Comparison of ENCODE assay signal across 9 cellular contexts in the genomic region with DNA sequence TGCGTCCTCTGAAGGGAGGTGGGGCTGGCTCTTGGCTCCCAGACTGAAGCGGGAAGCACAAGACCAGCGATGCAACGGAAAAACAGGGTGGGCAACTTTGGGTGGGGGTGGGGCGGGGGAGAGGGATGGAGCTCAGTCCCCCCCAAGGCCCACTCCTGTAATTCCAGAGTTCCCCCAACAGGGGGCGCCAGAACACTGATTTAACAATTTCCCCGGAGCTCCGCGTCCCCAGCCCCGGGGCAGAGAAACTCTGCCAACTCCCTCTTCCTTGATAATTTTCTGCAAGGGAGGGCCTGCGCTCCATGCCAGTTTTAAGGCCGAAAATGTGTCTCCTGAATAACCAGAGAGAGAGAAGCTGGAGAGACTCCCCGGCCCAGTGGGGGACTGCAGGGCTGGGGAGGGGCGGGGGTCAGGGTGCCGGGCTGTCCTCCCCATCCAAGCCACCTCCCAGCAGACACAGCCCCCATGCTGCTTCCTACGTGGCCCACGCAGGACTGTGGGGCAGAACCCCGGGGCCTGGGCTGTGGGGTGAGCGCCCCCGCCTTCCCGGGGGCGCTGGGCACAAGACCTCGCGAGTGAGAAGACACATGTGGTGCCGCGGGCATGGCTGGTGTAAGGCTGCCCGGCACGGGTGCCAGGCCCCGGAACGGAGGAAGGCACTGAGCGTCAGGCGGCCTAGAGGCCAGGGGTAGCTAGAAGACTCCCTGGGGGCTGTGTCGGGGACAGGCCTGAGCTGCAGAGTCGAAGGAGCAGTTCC. TPM values are rescaled to one million over a fixed set of nuclear protein-coding genes. Genes with fewer than 3 reads are reported as not detected.
DNase-seq lines count a peak whose midpoint lies in the region; ATAC-seq and TF ChIP-seq lines count a peak whose summit lies in the region.
"Had no signal": no experiment of that assay in that cellular context is flagged by ENCODE, and none has a peak within 500 bp of the region (broad histone marks: within the 10 kb centered on the region; RNA-seq: fewer than 3 reads in every experiment).

No MANE protein-coding gene starts in this region.

- H3K4me1 Mint-ChIP-seq in Calu3 (ENCODE audit: low read depth, unreplicated experiment), result no peaks in the 10 kb centered on the region
- no peaks in the 10 kb centered on the region for H3K4me1 Mint-ChIP-seq in activated naive CD8-positive, alpha-beta T cell treated with anti-CD3 and anti-CD28 coated beads, Interleukin-2, amount 10 ng/mL, durations not matched to agents 7 days and 5 days

- H3K27me3 Mint-ChIP-seq in Calu3 (ENCODE audit: unreplicated experiment), result no peaks in the 10 kb centered on the region
- H3K27me3 Mint-ChIP-seq in activated naive CD8-positive, alpha-beta T cell treated with anti-CD3 and anti-CD28 coated beads, Interleukin-2, amount 10 ng/mL, durations not matched to agents 7 days and 5 days, result no peaks in the 10 kb centered on the region

- H3K4me3 ChIP-seq in Jurkat, Clone E6-1 (ENCODE audit: low read length), result no peak overlapping the region
- no peak overlapping the region for H3K4me3 ChIP-seq in retinal pigment epithelial cell (ENCODE audit: low read length)

- no peak overlapping the region for H3K4me3 Mint-ChIP-seq in Calu3 (ENCODE audit: low read depth, unreplicated experiment)
- H3K4me3 Mint-ChIP-seq in activated naive CD8-positive, alpha-beta T cell treated with anti-CD3 and anti-CD28 coated beads, Interleukin-2, amount 10 ng/mL, durations not matched to agents 7 days and 5 days, result no peak overlapping the region
- H3K4me3 Mint-ChIP-seq: T-helper 1 cell treated with Interleukin-12 subunit alpha and Interleukin-12 subunit beta and Interleukin-4 antibody, amounts not matched to agents 30 μg/mL and 1 μg/mL, for 36 hours had no signal

- peak; percentile 97 for TF ChIP-seq CTCF in Calu3 (IDR thresholded peaks at IDR 0.05; ENCODE audit: unreplicated experiment)
- peak; percentile 68 for TF ChIP-seq CTCF in retinal pigment epithelial cell (conservative IDR thresholded peaks at IDR 0.05; ENCODE audit: low read depth, low read length)

- peak; percentile 81 for DNase-seq in Calu3
- peak; percentile 6 for DNase-seq in Jurkat, Clone E6-1 (ENCODE audit: low read depth, low spot score)
- DNase-seq in SK-N-DZ (ENCODE audit: low spot score), result peak; percentile 35
- DNase-seq in activated naive CD8-positive, alpha-beta T cell treated with anti-CD3 and anti-CD28 coated beads, Interleukin-2, amount 10 ng/mL, durations not matched to agents 7 days and 5 days, result peak; percentile 63
- peak; percentile 76 for DNase-seq in left cardiac atrium
- DNase-seq in retinal pigment epithelial cell (ENCODE audit: low read depth), result no peak
- DNase-seq in cerebellar nuclear complex (lab: John Stamatoyannopoulos, UW), result no peak

- intact Hi-C loops in Calu3 (cut with micrococcal nuclease; ENCODE audit: unreplicated experiment) (loop anchor here (1.0 to 5.0 kb wide), 3 partner anchors 71 to 142 kb away; partner anchors contain the start of gene INAVA), left cardiac atrium (cut with DNase I) (loop anchor here (2.0 to 10.0 kb wide), 5 partner anchors 71 to 253 kb away; partner anchors contain the start of gene CACNA1S (in 1 of the 2))

- no TSS peak for BruUV-seq in Calu3 (replicated peaks; lab: Mats Ljungman, UMichigan)

- CTCF ChIA-PET in Calu3 (lab: Charles Lee), result interaction anchor here (0.6 to 3.3 kb wide), 29 partner anchors 10 to 386 kb away, joined by 3 to 45 read pairs (median 4); partner anchors contain the start of genes INAVA and TMEM9

- no peak for ATAC-seq in activated naive CD8-positive, alpha-beta T cell treated with anti-CD3 and anti-CD28 coated beads, Interleukin-2, amount 10 ng/mL, durations not matched to agents 7 days and 5 days (ENCODE audit: low read depth)
- ATAC-seq in left cardiac atrium (peak; percentile 37 to 81), GM21737 (IDR thresholded peaks at IDR 0.05; ENCODE audit: unreplicated experiment) (no peak)

- H3K36me3 Mint-ChIP-seq in Calu3 (ENCODE audit: insufficient read depth, unreplicated experiment), result peaks cover 15% of the 10 kb centered on the region
- H3K36me3 Mint-ChIP-seq in activated naive CD8-positive, alpha-beta T cell treated with anti-CD3 and anti-CD28 coated beads, Interleukin-2, amount 10 ng/mL, durations not matched to agents 7 days and 5 days, result peaks cover 14% of the 10 kb centered on the region

- no peaks in the 10 kb centered on the region for H3K9me3 Mint-ChIP-seq in Calu3 (ENCODE audit: low read depth, unreplicated experiment)
- H3K9me3 Mint-ChIP-seq in activated naive CD8-positive, alpha-beta T cell treated with anti-CD3 and anti-CD28 coated beads, Interleukin-2, amount 10 ng/mL, durations not matched to agents 7 days and 5 days, result no peaks in the 10 kb centered on the region
- H3K9me3 Mint-ChIP-seq: T-helper 1 cell treated with Interleukin-12 subunit alpha and Interleukin-12 subunit beta and Interleukin-4 antibody, amounts not matched to agents 30 μg/mL and 1 μg/mL, for 36 hours had no signal

- POLR2A ChIA-PET in activated naive CD8-positive, alpha-beta T cell treated with anti-CD3 and anti-CD28 coated beads, Interleukin-2, amount 10 ng/mL, durations not matched to agents 7 days and 5 days (lab: Charles Lee), result interaction anchor here (1.1 kb wide), 2 partner anchors 48 to 147 kb away, joined by 3 to 4 read pairs; no protein-coding TSS in a partner anchor

- no peak overlapping the region for H3K27ac Mint-ChIP-seq in Calu3 (ENCODE audit: unreplicated experiment)
- no peak overlapping the region for H3K27ac Mint-ChIP-seq in activated naive CD8-positive, alpha-beta T cell treated with anti-CD3 and anti-CD28 coated beads, Interleukin-2, amount 10 ng/mL, durations not matched to agents 7 days and 5 days
- H3K27ac Mint-ChIP-seq: T-helper 1 cell treated with Interleukin-12 subunit alpha and Interleukin-12 subunit beta and Interleukin-4 antibody, amounts not matched to agents 30 μg/mL and 1 μg/mL, for 36 hours had no signal

RNA-seq across cellular contexts. Expression of gene KIF21B, which starts 51.4 kb away (rescaled TPM):
- total RNA-seq in Calu3 (2022) (5.9 and 6.7 TPM in 2 replicates), left cardiac atrium (1 to 10 TPM in 1 of 2 donors, under 1 TPM in 1; 0.94 to 1.0 TPM)
- polyA plus RNA-seq in Jurkat, Clone E6-1 (2012; ENCODE audit: insufficient read depth, insufficient read length), result 26.8 TPM
- 5.3 and 6.0 TPM in 2 replicates for polyA plus RNA-seq in SK-N-DZ (2014; cell fraction: cytosol; rRNA removed)
- polyA plus RNA-seq in SK-N-DZ (2014; cell fraction: nucleus; rRNA removed), result 7.1 and 12.0 TPM in 2 replicates
- total RNA-seq in activated naive CD8-positive, alpha-beta T cell treated with anti-CD3 and anti-CD28 coated beads, Interleukin-2, amount 10 ng/mL, durations not matched to agents 7 days and 5 days, result 100 to 1,000 TPM; 143 TPM

Comparison
In these comparisons a context has a peak if more than half of its experiments do, and no peak if none do; other contexts are left out.
1. DNase-seq: peak in Calu3 (single experiment), Jurkat, Clone E6-1 (single experiment), SK-N-DZ (single experiment), activated naive CD8-positive, alpha-beta T cell treated with anti-CD3 and anti-CD28 coated beads, Interleukin-2, amount 10 ng/mL, durations not matched to agents 7 days and 5 days (single experiment) and left cardiac atrium (single experiment); none in retinal pigment epithelial cell (single experiment) and cerebellar nuclear complex (0 of 2).
2. ATAC-seq: peak in left cardiac atrium (2 of 2); none in activated naive CD8-positive, alpha-beta T cell treated with anti-CD3 and anti-CD28 coated beads, Interleukin-2, amount 10 ng/mL, durations not matched to agents 7 days and 5 days (single experiment) and GM21737 (single experiment).
3. RNA of gene KIF21B, which starts 51.4 kb away (total RNA-seq): 143 TPM in activated naive CD8-positive, alpha-beta T cell treated with anti-CD3 and anti-CD28 coated beads, Interleukin-2, amount 10 ng/mL, durations not matched to agents 7 days and 5 days; 5.9 to 6.7 TPM in Calu3 and 0.94 to 1.0 TPM in left cardiac atrium; every median in the first group is over 10 times any median in the second.